ENCODE assay signal across 1 cellular context in the genomic region with DNA sequence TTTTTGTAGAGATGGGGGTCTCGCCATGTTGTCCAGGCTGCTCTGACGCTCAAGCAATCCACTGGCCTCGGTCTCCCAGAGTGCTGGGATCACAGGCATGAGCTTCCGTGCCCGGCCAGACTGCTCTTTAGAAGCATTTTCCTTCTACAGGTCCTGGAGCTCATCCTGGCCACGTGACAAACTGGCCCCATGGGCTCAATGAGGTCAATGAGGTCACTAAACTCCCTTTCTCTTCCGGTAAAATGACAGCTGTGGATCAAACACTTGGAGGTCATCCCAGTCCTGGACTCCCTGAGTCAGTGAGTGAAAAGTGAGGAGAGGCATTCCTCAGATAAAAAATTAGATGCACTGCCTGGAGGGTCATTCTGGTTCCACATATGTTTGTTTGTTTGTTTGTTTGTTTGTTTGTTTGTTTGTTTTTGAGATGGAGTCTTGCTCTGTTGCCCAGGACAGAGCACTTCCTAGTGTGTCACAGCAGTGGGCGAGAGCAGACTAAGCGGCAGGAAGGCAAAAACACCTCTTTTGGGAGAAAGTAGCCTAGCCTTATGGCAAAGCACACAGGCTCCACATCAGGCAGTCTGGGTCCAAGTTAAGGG.
TF ChIP-seq lines count a peak whose summit lies in the region.

No MANE protein-coding gene starts in this region.

TF ChIP-seq in SK-N-SH, 30 proteins besides CTCF, POLR2A, EP300 and RAD21 (continued from another document):
- TF ChIP-seq, protein P1, sequence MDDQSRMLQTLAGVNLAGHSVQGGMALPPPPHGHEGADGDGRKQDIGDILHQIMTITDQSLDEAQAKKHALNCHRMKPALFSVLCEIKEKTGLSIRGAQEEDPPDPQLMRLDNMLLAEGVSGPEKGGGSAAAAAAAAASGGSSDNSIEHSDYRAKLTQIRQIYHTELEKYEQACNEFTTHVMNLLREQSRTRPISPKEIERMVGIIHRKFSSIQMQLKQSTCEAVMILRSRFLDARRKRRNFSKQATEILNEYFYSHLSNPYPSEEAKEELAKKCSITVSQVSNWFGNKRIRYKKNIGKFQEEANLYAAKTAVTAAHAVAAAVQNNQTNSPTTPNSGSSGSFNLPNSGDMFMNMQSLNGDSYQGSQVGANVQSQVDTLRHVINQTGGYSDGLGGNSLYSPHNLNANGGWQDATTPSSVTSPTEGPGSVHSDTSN (IDR thresholded peaks at IDR 0.05) = peak; percentile 46
- TF ChIP-seq NRF1 (IDR thresholded peaks at IDR 0.05; ENCODE audit: low read depth, low read length) = no peak
TF ChIP-seq in SK-N-SH: peak in this region for 1.
